9 cellular contexts compared by ENCODE assay signal in the genomic region with DNA sequence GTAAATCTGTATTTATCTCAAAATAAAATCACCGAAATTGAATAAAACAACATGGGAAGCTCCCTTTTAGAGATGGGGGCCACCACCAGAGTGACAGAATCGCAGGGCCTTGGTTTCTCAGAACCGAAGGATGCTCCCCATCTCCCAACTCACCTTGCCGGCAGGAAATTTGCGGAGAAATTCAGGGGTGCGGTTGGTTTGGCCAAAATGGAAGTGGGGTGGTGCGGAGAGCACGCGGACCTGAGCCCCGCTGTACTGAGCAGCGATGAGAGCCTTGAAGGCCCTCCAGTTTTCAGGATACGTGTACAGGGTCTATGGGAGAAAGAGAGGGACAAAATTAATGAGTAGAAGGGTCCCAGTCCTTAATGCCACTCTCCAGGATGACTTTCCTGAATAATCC. TPM values are rescaled to one million over a fixed set of nuclear protein-coding genes. Genes with fewer than 3 reads are reported as not detected.
DNase-seq lines count a peak whose midpoint lies in the region; ATAC-seq, FAIRE-seq and TF ChIP-seq lines count a peak whose summit lies in the region.
"Had no signal": no experiment of that assay in that cellular context is flagged by ENCODE, and none has a peak within 500 bp of the region (broad histone marks: within the 10 kb centered on the region; RNA-seq: fewer than 3 reads in every experiment).

No MANE protein-coding gene starts in this region.

- ATAC-seq in A549 (no peak), HG02623 (IDR thresholded peaks at IDR 0.05; ENCODE audit: unreplicated experiment) (no peak)

- H4K5ac ChIP-seq in mesendoderm (ENCODE audit: low read length), result no peak overlapping the region

- H4K8ac ChIP-seq in mesendoderm (ENCODE audit: low read depth, low read length), result no peak overlapping the region

- 73% methylated on average over 12 of the region's 12 CpGs for WGBS in A549 (ENCODE audit: missing lambda C conversion rate)
- WGBS in HUES64, result 71% methylated on average over 12 of the region's 12 CpGs
- no CpG with 5 or more reads among the region's 12 CpGs for WGBS in mesendoderm (ENCODE audit: extremely low coverage, insufficient coverage, low lambda C conversion rate)

- H3K9ac ChIP-seq in HUES64 (ENCODE audit: low read depth, low read length) (peak overlapping the region; percentile 98), mesendoderm (ENCODE audit: low read length) (peak overlapping the region; percentile 93)

- no peak overlapping the region for H2BK5ac ChIP-seq in mesendoderm (ENCODE audit: low read length)

- CTCF ChIA-PET in A549 (lab: Yijun Ruan, JAX), result interaction anchor here (0.9 to 4.8 kb wide), 9 partner anchors 8 to 177 kb away, joined by 3 to 52 read pairs (median 5); a partner anchor contains a TSS

- H3K56ac ChIP-seq in mesendoderm (ENCODE audit: low read length), result peak overlapping the region; percentile 95

- H2AK5ac ChIP-seq in mesendoderm (ENCODE audit: low read length), result no peak overlapping the region

- peaks cover 40% of the 10 kb centered on the region for H3K79me2 ChIP-seq in mesendoderm (ENCODE audit: control insufficient read depth, insufficient read depth, low read length)

- H3K4me2 ChIP-seq in A549 (peak overlapping the region; percentile 93), mesendoderm (ENCODE audit: low read length) (peak overlapping the region; percentile 63)

- H3K18ac ChIP-seq in mesendoderm (ENCODE audit: low read length), result no peak overlapping the region

- no peak for TF ChIP-seq POLR2A in A549 (IDR thresholded peaks at IDR 0.05; ENCODE audit: low read length)

- DNase-seq in A549 (ENCODE audit: low read depth in 1 of 2, low spot score in 1 of 2), result no peak
- no peak for DNase-seq in bronchial epithelial cell (ENCODE audit: low read depth)
- DNase-seq in mesendoderm, result no peak
- no peak for DNase-seq in ecto neural progenitor cell (ENCODE audit: low spot score)
- no peak for DNase-seq in middle frontal gyrus (ENCODE audit: extremely low spot score, low spot score)
- DNase-seq in activated gamma-delta T cell treated with Interleukin-2 at 50 U/mL for 16 hours, result no peak
- DNase-seq: GDM1 had no signal

- H3K4me3 ChIP-seq in A549, result peak overlapping the region; percentile 97
- peak overlapping the region; percentile 92 for H3K4me3 ChIP-seq in HUES64 (ENCODE audit: low read length)
- peak overlapping the region; percentile 96 for H3K4me3 ChIP-seq in bronchial epithelial cell (ENCODE audit: low read depth, low read length)
- peak overlapping the region; percentile 91 for H3K4me3 ChIP-seq in mesendoderm (ENCODE audit: low read length)

- H3K9me3 ChIP-seq in A549 (no peaks in the 10 kb centered on the region), HUES64 (ENCODE audit: insufficient read depth, low read depth, low read length) (no peaks in the 10 kb centered on the region)

- no peak overlapping the region for H2BK15ac ChIP-seq in mesendoderm (replicated peaks; ENCODE audit: low read depth)

- POLR2A ChIA-PET in A549 (lab: Yijun Ruan, JAX), result no interaction called here

- H3K4me1 ChIP-seq in A549 (peaks cover 51% of the 10 kb centered on the region), HUES64 (ENCODE audit: insufficient read depth, low read length) (peaks cover 24% of the 10 kb centered on the region; the same call in 1 of the 2 replicates), mesendoderm (ENCODE audit: control insufficient read depth, low read depth, low read length) (peaks cover 6% of the 10 kb centered on the region)

- no peaks in the 10 kb centered on the region for H3K27me3 ChIP-seq in HUES64 (ENCODE audit: insufficient read depth, low read length)
- no peaks in the 10 kb centered on the region for H3K27me3 ChIP-seq in bronchial epithelial cell (ENCODE audit: control insufficient read depth, insufficient read depth, low read length)
- H3K27me3 ChIP-seq in mesendoderm (ENCODE audit: insufficient read depth, low read length, poor library complexity), result no peaks in the 10 kb centered on the region

- H3K4ac ChIP-seq in mesendoderm (ENCODE audit: low read depth, low read length), result no peak overlapping the region

- no peak for TF ChIP-seq EP300 in A549 (IDR thresholded peaks at IDR 0.05)

- H2BK120ac ChIP-seq in mesendoderm (ENCODE audit: low read depth, low read length), result no peak overlapping the region

- H3K23ac ChIP-seq in mesendoderm (ENCODE audit: low read length), result no peak overlapping the region

- FAIRE-seq in A549 (lab: Jason Lieb, UNC) (no peak), bronchial epithelial cell (lab: Jason Lieb, UNC) (no peak)

- H3K27ac ChIP-seq in A549, result peak overlapping the region; percentile 93 to 94
- peak overlapping the region; percentile 75 for H3K27ac ChIP-seq in HUES64 (ENCODE audit: low read depth, low read length)
- H3K27ac ChIP-seq in mesendoderm (ENCODE audit: low read depth, low read length), result no peak overlapping the region

- TF ChIP-seq CTCF in A549 (IDR thresholded peaks at IDR 0.05), result no peak
- no peak for TF ChIP-seq CTCF in bronchial epithelial cell (IDR thresholded peaks at IDR 0.05; ENCODE audit: insufficient read depth, low read length, severe bottlenecking)

- H3K36me3 ChIP-seq in HUES64 (ENCODE audit: insufficient read depth, low read length) (peaks cover 69% of the 10 kb centered on the region), bronchial epithelial cell (ENCODE audit: control insufficient read depth, insufficient read depth, low read length) (peaks cover 32% of the 10 kb centered on the region), mesendoderm (ENCODE audit: control insufficient read depth, insufficient read depth, low read length) (peaks cover 15% of the 10 kb centered on the region)

- peaks cover 10% of the 10 kb centered on the region for H3K79me1 ChIP-seq in mesendoderm (ENCODE audit: low read length)

- no peak for TF ChIP-seq RAD21 in A549 (conservative IDR thresholded peaks at IDR 0.05 in 1 of 2, IDR thresholded peaks at IDR 0.05 in 1 of 2)

TF ChIP-seq in A549, 52 proteins besides CTCF, POLR2A, EP300 and RAD21 (continues in another document):
- TF ChIP-seq FOXS1 (CRISPR knock-in tag; IDR thresholded peaks at IDR 0.05), result no peak
- TF ChIP-seq MYC (IDR thresholded peaks at IDR 0.05; ENCODE audit: borderline replicate concordance, low read length), result no peak
- no peak for TF ChIP-seq JUNB (IDR thresholded peaks at IDR 0.05)
- TF ChIP-seq HOXA7 (CRISPR knock-in tag; IDR thresholded peaks at IDR 0.05), result no peak
- no peak for TF ChIP-seq HEYL (CRISPR knock-in tag; IDR thresholded peaks at IDR 0.05)
- TF ChIP-seq, protein P1, sequence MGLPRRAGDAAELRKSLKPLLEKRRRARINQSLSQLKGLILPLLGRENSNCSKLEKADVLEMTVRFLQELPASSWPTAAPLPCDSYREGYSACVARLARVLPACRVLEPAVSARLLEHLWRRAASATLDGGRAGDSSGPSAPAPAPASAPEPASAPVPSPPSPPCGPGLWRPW (IDR thresholded peaks at IDR 0.05), result no peak

RNA-seq across cellular contexts. Expression of a gene that starts 1.3 kb away (rescaled TPM):
- polyA plus RNA-seq in A549 (2011; rRNA removed) (1,728 and 1,795 TPM in 2 replicates), A549 (2017; fragmentation: RNase III; extraction: RNeasy Plus Mini Kit Qiagen cat#74134 plus additional on column Dnase treatment) (1,570 to 1,588 TPM (median 1,580 TPM) in 3 replicates)
- 1,512 and 1,621 TPM in 2 replicates for polyA plus RNA-seq in A549 (2012; cell fraction: cytosol; rRNA removed)
- polyA plus RNA-seq in A549 (2012; cell fraction: nucleus; rRNA removed), result 865 and 1,060 TPM in 2 replicates
- 1,998 and 2,695 TPM in 2 replicates for polyA minus RNA-seq in A549 (2011; rRNA and poly(A)+ RNA removed)
- polyA plus RNA-seq in HUES64 (2013, experiment 1 of 2), result 1,523 TPM
- polyA plus RNA-seq in HUES64 (2013, experiment 2 of 2), result 1,614 TPM
- 2,058 and 2,441 TPM in 2 replicates for total RNA-seq in bronchial epithelial cell
- 1,142 TPM for polyA plus RNA-seq in mesendoderm (2013, experiment 1 of 2)
- 1,164 TPM for polyA plus RNA-seq in mesendoderm (2013, experiment 2 of 2)

RNA-seq across cellular contexts. Expression of a gene that starts 18.9 kb away (rescaled TPM):
- polyA plus RNA-seq in A549 (2011; rRNA removed) (12.9 and 15.5 TPM in 2 replicates), A549 (2017; fragmentation: RNase III; extraction: RNeasy Plus Mini Kit Qiagen cat#74134 plus additional on column Dnase treatment) (9.9 to 11.7 TPM (median 11.1 TPM) in 3 replicates)
- 8.9 and 9.9 TPM in 2 replicates for polyA plus RNA-seq in A549 (2012; cell fraction: cytosol; rRNA removed)
- polyA plus RNA-seq in A549 (2012; cell fraction: nucleus; rRNA removed), result 30.4 and 31.6 TPM in 2 replicates
- polyA minus RNA-seq in A549 (2011; rRNA and poly(A)+ RNA removed), result 9.4 and 11.7 TPM in 2 replicates
- 11.8 TPM for polyA plus RNA-seq in HUES64 (2013, experiment 1 of 2)
- 13.8 TPM for polyA plus RNA-seq in HUES64 (2013, experiment 2 of 2)
- 7.0 and 9.5 TPM in 2 replicates for total RNA-seq in bronchial epithelial cell
- polyA plus RNA-seq in mesendoderm (2013, experiment 1 of 2), result 12.7 TPM
- polyA plus RNA-seq in mesendoderm (2013, experiment 2 of 2), result 13.0 TPM

RNA-seq across cellular contexts. Expression of a gene that starts 25.8 kb away (rescaled TPM):
- polyA plus RNA-seq in A549 (2011; rRNA removed), result 82.0 and 98.0 TPM in 2 replicates
- polyA plus RNA-seq in A549 (2012; cell fraction: cytosol; rRNA removed), result 26.1 and 27.2 TPM in 2 replicates
- polyA plus RNA-seq in A549 (2012; cell fraction: nucleus; rRNA removed), result 55.0 and 96.0 TPM in 2 replicates
- 41.5 to 62.9 TPM (median 43.3 TPM) in 3 replicates for polyA plus RNA-seq in A549 (2017; fragmentation: RNase III; extraction: RNeasy Plus Mini Kit Qiagen cat#74134 plus additional on column Dnase treatment)
- polyA minus RNA-seq in A549 (2011; rRNA and poly(A)+ RNA removed), result 179 and 182 TPM in 2 replicates
- 3.4 TPM for polyA plus RNA-seq in HUES64 (2013, experiment 1 of 2)
- polyA plus RNA-seq in HUES64 (2013, experiment 2 of 2), result 4.6 TPM
- 354 and 607 TPM in 2 replicates for total RNA-seq in bronchial epithelial cell
- polyA plus RNA-seq in mesendoderm (2013, experiment 1 of 2), result 4.2 TPM
- polyA plus RNA-seq in mesendoderm (2013, experiment 2 of 2), result 3.9 TPM

RNA-seq across cellular contexts. Expression of a gene that starts 29.2 kb away (rescaled TPM):
- polyA plus RNA-seq in A549 (2011; rRNA removed), result 21.8 and 44.3 TPM in 2 replicates
- 12.5 and 16.1 TPM in 2 replicates for polyA plus RNA-seq in A549 (2012; cell fraction: cytosol; rRNA removed)
- 25.7 and 48.5 TPM in 2 replicates for polyA plus RNA-seq in A549 (2012; cell fraction: nucleus; rRNA removed)
- polyA plus RNA-seq in A549 (2017; fragmentation: RNase III; extraction: RNeasy Plus Mini Kit Qiagen cat#74134 plus additional on column Dnase treatment), result 79.3 to 85.0 TPM (median 84.5 TPM) in 3 replicates
- polyA minus RNA-seq in A549 (2011; rRNA and poly(A)+ RNA removed), result 74.7 and 80.5 TPM in 2 replicates
- 99.8 TPM for polyA plus RNA-seq in HUES64 (2013, experiment 1 of 2)
- polyA plus RNA-seq in HUES64 (2013, experiment 2 of 2), result 97.7 TPM
- 150 and 162 TPM in 2 replicates for total RNA-seq in bronchial epithelial cell
- polyA plus RNA-seq in mesendoderm (2013, experiment 1 of 2), result 75.0 TPM
- polyA plus RNA-seq in mesendoderm (2013, experiment 2 of 2), result 74.7 TPM

RNA-seq across cellular contexts. Expression of a gene that starts 40.1 kb away (rescaled TPM):
- polyA plus RNA-seq in A549 (2011; rRNA removed), result 15.2 and 19.7 TPM in 2 replicates
- polyA plus RNA-seq in A549 (2012; cell fraction: cytosol; rRNA removed), result 16.7 and 22.6 TPM in 2 replicates
- polyA plus RNA-seq in A549 (2012; cell fraction: nucleus; rRNA removed), result 124 and 129 TPM in 2 replicates
- 21.4 to 28.0 TPM (median 27.2 TPM) in 3 replicates for polyA plus RNA-seq in A549 (2017; fragmentation: RNase III; extraction: RNeasy Plus Mini Kit Qiagen cat#74134 plus additional on column Dnase treatment)
- 15.4 and 16.7 TPM in 2 replicates for polyA minus RNA-seq in A549 (2011; rRNA and poly(A)+ RNA removed)
- polyA plus RNA-seq in HUES64 (2013, experiment 1 of 2), result 10.8 TPM
- polyA plus RNA-seq in HUES64 (2013, experiment 2 of 2), result 11.2 TPM
- 10.0 and 11.1 TPM in 2 replicates for total RNA-seq in bronchial epithelial cell
- polyA plus RNA-seq in mesendoderm (2013, experiment 1 of 2), result 11.9 TPM
- polyA plus RNA-seq in mesendoderm (2013, experiment 2 of 2), result 12.2 TPM
